Comparison of ENCODE assay signal across 7 cellular contexts in the genomic region with DNA sequence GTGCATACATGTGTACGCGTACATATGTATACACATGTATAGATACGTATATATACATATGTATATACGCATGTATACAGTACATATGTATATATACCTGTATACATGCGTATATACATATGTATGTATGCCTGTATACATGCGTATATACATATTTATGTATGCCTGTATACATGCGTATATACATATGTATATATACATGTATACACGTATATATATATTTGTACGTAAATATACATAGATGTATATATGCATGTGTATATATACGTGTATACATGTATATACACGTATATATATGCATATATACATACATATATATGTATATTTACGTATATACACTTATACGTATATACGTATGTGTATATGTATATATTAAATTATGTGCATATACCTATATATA.
"Had no signal": no experiment of that assay in that cellular context is flagged by ENCODE, and none has a peak within 500 bp of the region (broad histone marks: within the 10 kb centered on the region; RNA-seq: fewer than 3 reads in every experiment).

No MANE protein-coding gene starts in this region.

- ATAC-seq: GM12878 had no signal

- FAIRE-seq: GM12878, GM12891, GM12892, GM18507, GM19239 had no signal

- H3K4me3 ChIP-seq: GM12878 had no signal

- DNase-seq: GDM1, GF-D8 had no signal
